ENCODE assay signal across 8 cellular contexts in the genomic region with DNA sequence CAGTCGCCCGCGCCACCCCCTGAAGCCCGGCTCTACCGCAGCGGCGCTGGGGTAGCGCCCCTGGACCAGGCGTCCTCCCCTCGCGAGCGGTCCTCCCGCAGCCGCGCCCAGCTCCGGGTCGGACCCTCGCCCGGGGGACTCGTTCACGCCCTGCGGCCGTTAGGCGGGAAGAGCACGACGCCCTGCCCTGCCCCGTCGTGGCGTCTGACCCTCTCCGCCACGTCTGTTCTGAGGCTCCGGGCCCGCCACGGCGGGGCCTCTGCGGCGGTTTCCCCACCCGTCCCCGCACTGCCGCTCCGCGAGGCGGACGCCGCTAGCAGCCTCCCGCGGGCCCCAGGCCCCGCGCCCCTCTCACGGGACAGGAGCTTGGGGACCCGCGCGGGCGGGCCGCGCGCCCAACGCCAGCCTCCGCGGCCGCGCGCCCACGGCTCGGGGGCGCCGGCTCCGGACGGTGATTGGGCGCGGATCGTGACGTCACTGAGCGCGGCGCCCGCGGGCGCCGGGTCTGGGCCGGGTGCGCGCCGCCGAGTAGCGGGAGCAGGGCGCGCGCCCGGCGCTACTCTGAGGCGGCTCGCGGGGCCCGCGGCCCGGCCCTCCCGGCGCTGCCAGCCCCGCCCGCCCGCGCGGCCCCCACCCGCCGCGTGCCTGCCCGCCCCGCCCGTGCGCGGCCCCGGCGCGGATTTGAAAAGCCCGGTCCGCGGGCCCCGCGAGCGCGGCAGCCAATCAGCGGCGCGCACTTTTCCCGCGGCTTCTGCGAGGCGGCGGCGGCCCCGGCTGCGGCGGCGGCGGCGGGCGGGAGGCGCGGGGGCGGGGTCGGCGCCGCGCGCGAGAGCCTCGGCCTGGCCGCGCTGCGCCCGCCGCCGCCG. TPM values are rescaled to one million over a fixed set of nuclear protein-coding genes. Genes with fewer than 3 reads are reported as not detected.
DNase-seq lines count a peak whose midpoint lies in the region; TF ChIP-seq lines count a peak whose summit lies in the region.

Gene NSD2, plus strand, starts transcription at position 816 of the 866 bp plus-strand sequence. CDS start 29,262 bp downstream, outside the sequence.

- H3K4me1 Mint-ChIP-seq in HFFc6 (ENCODE audit: low read depth) (peaks cover 37% of the 10 kb centered on the region), osteocyte (ENCODE audit: unreplicated experiment) (peaks cover 30% of the 10 kb centered on the region)
- peaks cover 33% of the 10 kb centered on the region for H3K4me1 Mint-ChIP-seq in activated naive CD4-positive, alpha-beta T cell treated with anti-CD3 and anti-CD28 coated beads, Interleukin-2, amount 50 U/mL, for 24 hours

- no peaks in the 10 kb centered on the region for H3K27me3 ChIP-seq in testis

- H3K4me3 ChIP-seq in testis, result peak within 1 kb of the TSS; percentile 81 to 89

- no peaks in the 10 kb centered on the region for H3K36me3 ChIP-seq in testis (ENCODE audit: low read depth, missing control alignments)

- WGBS in testis, 2 donors, result 0% methylated on average over 86 of the region's 155 CpGs; no CpG with 5 or more reads in 1 of the 2 donors

- no peak for TF ChIP-seq POLR2A in testis (IDR thresholded peaks at IDR 0.05)

- POLR2A ChIA-PET in GM10248 (lab: Yijun Ruan, JAX), result no interaction called here

- intact Hi-C loops in testis (cut with DNase I; ENCODE audit: low total_unique reads), result no loop called here

- H3K27me3 Mint-ChIP-seq in HFFc6 (ENCODE audit: insufficient read depth) (peaks cover 4% of the 10 kb centered on the region; the same call in 1 of the 2 replicates), osteocyte (ENCODE audit: unreplicated experiment) (no peaks in the 10 kb centered on the region)
- H3K27me3 Mint-ChIP-seq in activated naive CD4-positive, alpha-beta T cell treated with anti-CD3 and anti-CD28 coated beads, Interleukin-2, amount 50 U/mL, for 24 hours, result no peaks in the 10 kb centered on the region

- peak within 1 kb of the TSS; percentile 94 for H3K27ac Mint-ChIP-seq in HFFc6
- peak within 1 kb of the TSS; percentile 99 for H3K27ac Mint-ChIP-seq in activated naive CD4-positive, alpha-beta T cell treated with anti-CD3 and anti-CD28 coated beads, Interleukin-2, amount 50 U/mL, for 24 hours
- H3K27ac Mint-ChIP-seq in osteocyte (ENCODE audit: unreplicated experiment), result peak within 1 kb of the TSS; percentile 92

- no peaks in the 10 kb centered on the region for H3K4me1 ChIP-seq in testis

- peak; percentile 96 for DNase-seq in GM10248 (ENCODE audit: extremely low spot score)
- DNase-seq in HFFc6, result peak; percentile 76
- DNase-seq in NAMALWA (ENCODE audit: low spot score), result peak; percentile 86
- DNase-seq in SKM-1 (lab: John Stamatoyannopoulos, UW; ENCODE audit: unreplicated experiment), result peak; percentile 81
- peak; percentile 95 for DNase-seq in glomerular visceral epithelial cell (ENCODE audit: extremely low spot score)
- peak; percentile 98 for DNase-seq in osteocyte (ENCODE audit: extremely low spot score, unreplicated experiment)
- DNase-seq in testis, result peak; percentile 93

- H3K27ac ChIP-seq in testis, result peak within 1 kb of the TSS; percentile 97 to 99

- TF ChIP-seq CTCF in GM10248 (IDR thresholded peaks at IDR 0.05; ENCODE audit: control extremely low read depth, extremely low read depth, low read depth, missing control alignments), result no peak
- no peak for TF ChIP-seq CTCF in HFFc6 (IDR thresholded peaks at IDR 0.05)
- TF ChIP-seq CTCF in osteocyte (IDR thresholded peaks at IDR 0.05), result no peak
- TF ChIP-seq CTCF in testis (IDR thresholded peaks at IDR 0.05), result no peak

- H3K36me3 Mint-ChIP-seq in HFFc6 (ENCODE audit: low read depth), result peaks cover 13% of the 10 kb centered on the region; the same call in 1 of the 2 replicates
- H3K36me3 Mint-ChIP-seq in activated naive CD4-positive, alpha-beta T cell treated with anti-CD3 and anti-CD28 coated beads, Interleukin-2, amount 50 U/mL, for 24 hours, result no peaks in the 10 kb centered on the region
- H3K36me3 Mint-ChIP-seq in osteocyte (ENCODE audit: unreplicated experiment), result no peaks in the 10 kb centered on the region

- CTCF ChIA-PET in GM10248 (lab: Yijun Ruan, JAX), result interaction anchor here (2.0 kb wide), 1 partner anchor 29 kb away, joined by 8 read pairs; no protein-coding TSS in a partner anchor

- H3K9me3 Mint-ChIP-seq in HFFc6 (no peaks in the 10 kb centered on the region), osteocyte (ENCODE audit: unreplicated experiment) (no peaks in the 10 kb centered on the region)
- no peaks in the 10 kb centered on the region for H3K9me3 Mint-ChIP-seq in activated naive CD4-positive, alpha-beta T cell treated with anti-CD3 and anti-CD28 coated beads, Interleukin-2, amount 50 U/mL, for 24 hours

- H3K4me3 Mint-ChIP-seq in HFFc6, result peak within 1 kb of the TSS; percentile 94
- H3K4me3 Mint-ChIP-seq in activated naive CD4-positive, alpha-beta T cell treated with anti-CD3 and anti-CD28 coated beads, Interleukin-2, amount 50 U/mL, for 24 hours, result peak within 1 kb of the TSS; percentile 93
- H3K4me3 Mint-ChIP-seq in osteocyte (ENCODE audit: unreplicated experiment), result peak within 1 kb of the TSS; percentile 77

- no peaks in the 10 kb centered on the region for H3K9me3 ChIP-seq in testis

RNA-seq across cellular contexts. Expression of gene NSD2, which starts in this region (rescaled TPM):
- total RNA-seq in HFFc6 (2021; fragmentation: NEBNext Ultra II Directional; extraction: Animal tissue kit (Norgen Biotek cat#: 25700)), result 100 to 1,000 TPM in 4 of 6 experiments, 10 to 100 TPM in 2; 65.2 to 121 (median 109) TPM
- 63.4 and 66.4 TPM in 2 replicates for total RNA-seq in osteocyte
- 100 to 1,000 TPM; 124 to 144 TPM for total RNA-seq in testis
- polyA plus RNA-seq in testis (ENCODE audit: insufficient read depth, low read depth, low replicate concordance), result 108 TPM

Comparison
In these comparisons a context has a peak if more than half of its experiments do, and no peak if none do; other contexts are left out.
1. Peak in every context shown above with its lines: DNase-seq, H3K4me3 ChIP-seq and H3K27ac ChIP-seq.